Comparison of ENCODE assay signal across 12 cellular contexts in genomic region chr19:52231154-52231565, GRCh38. TPM values are rescaled to one million over a fixed set of nuclear protein-coding genes. Genes with fewer than 3 reads are reported as not detected.
DNase-seq lines count a peak whose midpoint lies in the region; ATAC-seq and TF ChIP-seq lines count a peak whose summit lies in the region.
"Had no signal": no experiment of that assay in that cellular context is flagged by ENCODE, and none has a peak within 500 bp of the region (broad histone marks: within the 10 kb centered on the region; RNA-seq: fewer than 3 reads in every experiment).

No MANE protein-coding gene starts in this region.

- DNase-seq in cardiac muscle cell (ENCODE audit: low read depth in 1 of 2, low spot score in 1 of 2), result no peak
- DNase-seq in left ventricle myocardium superior, result no peak
- no peak for DNase-seq in activated naive CD8-positive, alpha-beta T cell treated with anti-CD3 and anti-CD28 coated beads, Interleukin-2, amount 50 U/mL, for 24 hours
- peak; percentile 16 for DNase-seq in iris pigment epithelial cell (ENCODE audit: low read depth)
- no peak for DNase-seq in COLO668 (lab: John Stamatoyannopoulos, UW; ENCODE audit: unreplicated experiment)
- DNase-seq in lower lobe of right lung, result no peak
- no peak for DNase-seq in HAP-1 (ENCODE audit: low spot score in 2 of 2)
- DNase-seq: amygdala, NCI-H1048, NCI-H2171 treated with DMSO at 0.1 percent for 48 hours had no signal

- H3K4me3 ChIP-seq in cardiac muscle cell (no peak overlapping the region), lower lobe of right lung (no peak overlapping the region), HAP-1 (no peak overlapping the region)

- H3K36me3 Mint-ChIP-seq in activated naive CD8-positive, alpha-beta T cell treated with anti-CD3 and anti-CD28 coated beads, Interleukin-2, amount 50 U/mL, for 24 hours (ENCODE audit: low read depth), result peaks cover 18% of the 10 kb centered on the region

- ATAC-seq in left ventricle myocardium superior (no peak), GM21737 (IDR thresholded peaks at IDR 0.05; ENCODE audit: unreplicated experiment) (no peak), lower lobe of right lung (no peak)
- ATAC-seq in activated naive CD8-positive, alpha-beta T cell treated with anti-CD3 and anti-CD28 coated beads, Interleukin-2, amount 50 U/mL, for 24 hours, result no peak

- H3K27me3 Mint-ChIP-seq in activated naive CD8-positive, alpha-beta T cell treated with anti-CD3 and anti-CD28 coated beads, Interleukin-2, amount 50 U/mL, for 24 hours, result no peaks in the 10 kb centered on the region

- H3K27me3 ChIP-seq in cardiac muscle cell, result no peaks in the 10 kb centered on the region
- no peaks in the 10 kb centered on the region for H3K27me3 ChIP-seq in lower lobe of right lung (ENCODE audit: low read depth)
- no peaks in the 10 kb centered on the region for H3K27me3 ChIP-seq in HAP-1 (ENCODE audit: low read depth)

- no peaks in the 10 kb centered on the region for H3K9me3 ChIP-seq in cardiac muscle cell (ENCODE audit: low read depth)
- H3K9me3 ChIP-seq in lower lobe of right lung, result no peaks in the 10 kb centered on the region
- no peaks in the 10 kb centered on the region for H3K9me3 ChIP-seq in HAP-1

- in situ Hi-C loops in HAP-1 (cut with MboI; ENCODE audit: low sequenced_read_pairs), result no loop called here

- intact Hi-C loops in left ventricle myocardium superior (cut with micrococcal nuclease) (no loop called here), lower lobe of right lung (cut with DNase I) (loop anchor here (10.0 kb wide), 1 partner anchor 96 kb away; the partner anchor contains the start of gene ZNF616)

- H3K27ac Mint-ChIP-seq in activated naive CD8-positive, alpha-beta T cell treated with anti-CD3 and anti-CD28 coated beads, Interleukin-2, amount 50 U/mL, for 24 hours, result peak overlapping the region; percentile 13

- no peak overlapping the region for H3K4me3 Mint-ChIP-seq in activated naive CD8-positive, alpha-beta T cell treated with anti-CD3 and anti-CD28 coated beads, Interleukin-2, amount 50 U/mL, for 24 hours

- peaks cover 14% of the 10 kb centered on the region for H3K36me3 ChIP-seq in cardiac muscle cell
- peaks cover 29% of the 10 kb centered on the region for H3K36me3 ChIP-seq in lower lobe of right lung
- peaks cover 25% of the 10 kb centered on the region for H3K36me3 ChIP-seq in HAP-1 (replicated peaks)

- H3K4me1 ChIP-seq in cardiac muscle cell (ENCODE audit: low read depth) (no peaks in the 10 kb centered on the region), lower lobe of right lung (no peaks in the 10 kb centered on the region), HAP-1 (no peaks in the 10 kb centered on the region)

- TF ChIP-seq CTCF in cardiac muscle cell (IDR thresholded peaks at IDR 0.05; ENCODE audit: low read depth, low read length), result no peak
- TF ChIP-seq CTCF in lower lobe of right lung (IDR thresholded peaks at IDR 0.05), result no peak

- H3K9me3 Mint-ChIP-seq in activated naive CD8-positive, alpha-beta T cell treated with anti-CD3 and anti-CD28 coated beads, Interleukin-2, amount 50 U/mL, for 24 hours, result no peaks in the 10 kb centered on the region

- H3K4me1 Mint-ChIP-seq in activated naive CD8-positive, alpha-beta T cell treated with anti-CD3 and anti-CD28 coated beads, Interleukin-2, amount 50 U/mL, for 24 hours, result peaks cover 15% of the 10 kb centered on the region

- H3K27ac ChIP-seq in cardiac muscle cell (peak overlapping the region; percentile 72), lower lobe of right lung (no peak overlapping the region)
- H3K27ac ChIP-seq: VCaP had no signal

RNA-seq across cellular contexts. Expression of gene ZNF766, which starts 38.2 kb away (rescaled TPM):
- total RNA-seq in cardiac muscle cell, result 8.4 and 10.9 TPM in 2 replicates
- polyA plus RNA-seq in cardiac muscle cell, result 26.5 and 27.9 TPM in 2 replicates
- 10.6 TPM for total RNA-seq in left ventricle myocardium superior
- total RNA-seq in lower lobe of right lung, result 17.9 TPM

RNA-seq across cellular contexts. Expression of gene PPP2R1A, which starts 41.3 kb away (rescaled TPM):
- total RNA-seq in cardiac muscle cell, result 641 and 821 TPM in 2 replicates
- 724 and 813 TPM in 2 replicates for polyA plus RNA-seq in cardiac muscle cell
- 372 TPM for total RNA-seq in left ventricle myocardium superior
- 154 TPM for total RNA-seq in lower lobe of right lung

RNA-seq across cellular contexts. Expression of gene ZNF836, which starts 59.7 kb away (rescaled TPM):
- total RNA-seq in cardiac muscle cell, result 9.4 and 13.1 TPM in 2 replicates
- 7.3 and 10.8 TPM in 2 replicates for polyA plus RNA-seq in cardiac muscle cell
- 6.6 TPM for total RNA-seq in left ventricle myocardium superior
- 15.9 TPM for total RNA-seq in lower lobe of right lung
